Comparison of ENCODE assay signal across 19 cellular contexts in genomic region chr2:206213514-206213845, GRCh38. TPM values are rescaled to one million over a fixed set of nuclear protein-coding genes. Genes with fewer than 3 reads are reported as not detected.
DNase-seq lines count a peak whose midpoint lies in the region; ATAC-seq and TF ChIP-seq lines count a peak whose summit lies in the region.
"Had no signal": no experiment of that assay in that cellular context is flagged by ENCODE, and none has a peak within 500 bp of the region (broad histone marks: within the 10 kb centered on the region; RNA-seq: fewer than 3 reads in every experiment).

No MANE protein-coding gene starts in this region.

- no peaks in the 10 kb centered on the region for H3K9me2 ChIP-seq in GM23338 (ENCODE audit: insufficient read depth)

- H3K36me3 ChIP-seq in GM23338 (ENCODE audit: insufficient read depth) (no peaks in the 10 kb centered on the region), SJSA1 (peaks cover 3% of the 10 kb centered on the region), stomach (no peaks in the 10 kb centered on the region)
- H3K36me3 ChIP-seq: ascending aorta, vagina had no signal

- DNase-seq in GM23338 (ENCODE audit: low spot score), result peak; percentile 40
- no peak for DNase-seq in SJSA1 (ENCODE audit: low read depth in 1 of 2, low spot score in 2 of 2)
- no peak for DNase-seq in fibroblast of mammary gland (ENCODE audit: low read depth)
- no peak for DNase-seq in osteocyte (ENCODE audit: extremely low spot score, unreplicated experiment)
- no peak for DNase-seq in stomach
- no peak for DNase-seq in 8988T
- DNase-seq: CD8-positive, alpha-beta T cell; effector CD4-positive, alpha-beta T cell; naive thymus-derived CD8-positive, alpha-beta T cell; NCI-H2081 treated with DMSO at 0.1 percent for 48 hours; NK-92 treated with Interleukin-12 subunit alpha and Interleukin-12 subunit beta, amount 100 ng/mL, for 24 hours; SIG-M5; stimulated activated naive CD4-positive, alpha-beta T cell had no signal

- H3K27me3 Mint-ChIP-seq in GM23338 (ENCODE audit: insufficient read depth, low read depth, poor library complexity) (no peaks in the 10 kb centered on the region), osteocyte (ENCODE audit: unreplicated experiment) (no peaks in the 10 kb centered on the region)

- peaks cover 54% of the 10 kb centered on the region for H3K4me1 ChIP-seq in GM23338 (ENCODE audit: insufficient read depth)
- H3K4me1 ChIP-seq in SJSA1 (replicated peaks), result peaks cover 25% of the 10 kb centered on the region
- H3K4me1 ChIP-seq in stomach, result peaks cover 0 to 11% (median 5%) of the 10 kb centered on the region in 4 donors
- H3K4me1 ChIP-seq: ascending aorta had no signal

- H3K4me2 ChIP-seq in GM23338, result peak overlapping the region; percentile 41

- no peak for TF ChIP-seq POLR2A in stomach (IDR thresholded peaks at IDR 0.05)

- peaks cover 52% of the 10 kb centered on the region for H3K4me1 Mint-ChIP-seq in GM23338
- H3K4me1 Mint-ChIP-seq in osteocyte (ENCODE audit: unreplicated experiment), result peaks cover 49% of the 10 kb centered on the region

- H4K20me1 ChIP-seq in GM23338 (replicated peaks; ENCODE audit: insufficient read depth), result no peaks in the 10 kb centered on the region

- H3K9me3 ChIP-seq in SJSA1 (replicated peaks), result no peaks in the 10 kb centered on the region
- no peaks in the 10 kb centered on the region for H3K9me3 ChIP-seq in stomach
- H3K9me3 ChIP-seq: ascending aorta, vagina had no signal

- H3K27me3 ChIP-seq in GM23338 (ENCODE audit: insufficient read depth), result no peaks in the 10 kb centered on the region
- H3K27me3 ChIP-seq in SJSA1 (replicated peaks), result no peaks in the 10 kb centered on the region
- peaks cover 0 to 26% (median 0%) of the 10 kb centered on the region in 3 donors for H3K27me3 ChIP-seq in stomach
- H3K27me3 ChIP-seq: ascending aorta, vagina had no signal

- no peak overlapping the region for H2AFZ ChIP-seq in GM23338

- H3K4me3 ChIP-seq in GM23338 (peak overlapping the region; percentile 27), SJSA1 (peak overlapping the region; percentile 40), fibroblast of mammary gland (ENCODE audit: control insufficient read depth, low read depth, low read length) (peak overlapping the region; percentile 57), stomach (no peak overlapping the region)
- H3K4me3 ChIP-seq: ascending aorta had no signal

- H3K27ac ChIP-seq in GM23338 (ENCODE audit: low read depth) (peak overlapping the region; percentile 81), SJSA1 (peak overlapping the region; percentile 91), stomach (no peak overlapping the region)
- H3K27ac ChIP-seq: ascending aorta had no signal

- WGBS in stomach, 5 donors, result 17 to 25% (median 24%) methylated on average over 4 of the region's 4 CpGs

- intact Hi-C loops in stomach (cut with DNase I; ENCODE audit: low total_unique reads), result no loop called here

- H3K4me3 Mint-ChIP-seq in GM23338, result peak overlapping the region; percentile 49
- peak overlapping the region; percentile 84 for H3K4me3 Mint-ChIP-seq in osteocyte (ENCODE audit: unreplicated experiment)
- H3K4me3 Mint-ChIP-seq: CD8-positive, alpha-beta T cell; naive thymus-derived CD8-positive, alpha-beta T cell had no signal

- TF ChIP-seq CTCF in GM23338 (conservative IDR thresholded peaks at IDR 0.05; ENCODE audit: low read depth in 2 of 2) (no peak), fibroblast of mammary gland (conservative IDR thresholded peaks at IDR 0.05; ENCODE audit: control insufficient read depth, insufficient read depth, low read depth, low read length) (no peak), osteocyte (IDR thresholded peaks at IDR 0.05) (no peak), stomach (IDR thresholded peaks at IDR 0.05) (no peak)

- no peaks in the 10 kb centered on the region for H3K36me3 Mint-ChIP-seq in GM23338 (ENCODE audit: low read depth)
- no peaks in the 10 kb centered on the region for H3K36me3 Mint-ChIP-seq in osteocyte (ENCODE audit: unreplicated experiment)
- H3K36me3 Mint-ChIP-seq: CD8-positive, alpha-beta T cell; naive thymus-derived CD8-positive, alpha-beta T cell had no signal

- TF ChIP-seq EP300 in stomach (IDR thresholded peaks at IDR 0.05), result no peak

- H3K27ac Mint-ChIP-seq in GM23338 (peak overlapping the region; percentile 86), osteocyte (ENCODE audit: unreplicated experiment) (peak overlapping the region; percentile 95)
- H3K27ac Mint-ChIP-seq: activated T-helper 2 cell treated with anti-CD3 and anti-CD28 coated beads, Interferon-gamma antibody, Interleukin-2, Interleukin-4, amounts not matched to agents 10 μg/mL and 5 μg/mL and 100 μg/mL, durations not matched to agents 14 hours and 24 hours and 36 hours; CD8-positive, alpha-beta T cell; naive thymus-derived CD8-positive, alpha-beta T cell had no signal

- ATAC-seq in GM23338, result peak; percentile 58
- ATAC-seq in HG03175 (IDR thresholded peaks at IDR 0.05; ENCODE audit: unreplicated experiment), result no peak
- no peak for ATAC-seq in HG03280 (IDR thresholded peaks at IDR 0.05; ENCODE audit: unreplicated experiment)
- ATAC-seq: CD8-positive, alpha-beta T cell; left lobe of liver; naive thymus-derived CD8-positive, alpha-beta T cell had no signal

- no peaks in the 10 kb centered on the region for H3K9me3 Mint-ChIP-seq in GM23338
- H3K9me3 Mint-ChIP-seq in osteocyte (ENCODE audit: unreplicated experiment), result no peaks in the 10 kb centered on the region
- H3K9me3 Mint-ChIP-seq: activated T-helper 2 cell treated with anti-CD3 and anti-CD28 coated beads, Interferon-gamma antibody, Interleukin-2, Interleukin-4, amounts not matched to agents 10 μg/mL and 5 μg/mL and 100 μg/mL, durations not matched to agents 14 hours and 24 hours and 36 hours; CD8-positive, alpha-beta T cell; naive thymus-derived CD8-positive, alpha-beta T cell had no signal

- no peaks in the 10 kb centered on the region for H3K79me2 ChIP-seq in GM23338 (replicated peaks; ENCODE audit: insufficient read depth)

- H3F3A ChIP-seq in GM23338 (replicated peaks; ENCODE audit: low read depth), result no peaks in the 10 kb centered on the region

TF ChIP-seq in GM23338, 12 proteins besides CTCF, POLR2A, EP300 and RAD21 (continues in another document):
- no peak for TF ChIP-seq ETS1 (IDR thresholded peaks at IDR 0.05)
- no peak for TF ChIP-seq STAT1 (IDR thresholded peaks at IDR 0.05; ENCODE audit: unreplicated experiment)
- TF ChIP-seq CREB1 (CRISPR knock-in tag; IDR thresholded peaks at IDR 0.05; ENCODE audit: low read depth), result no peak
- no peak for TF ChIP-seq REST (IDR thresholded peaks at IDR 0.05; ENCODE audit: unreplicated experiment)

RNA-seq across cellular contexts. Expression of gene EEF1B2, which starts 53.8 kb away (rescaled TPM):
- 213 and 305 TPM in 2 replicates for total RNA-seq in GM23338 (2014; rRNA removed; shearing (Covaris generic))
- polyA plus RNA-seq in GM23338 (2016; fragmentation: Nextera tagmentation; extraction: Ambion mirVana) (673 and 709 TPM in 2 replicates), stomach (1,000 to 10,000 TPM in 1 of 3 donors, 100 to 1,000 TPM in 2; 744 to 1,000 (median 790) TPM)
- 474 and 513 TPM in 2 replicates for total RNA-seq in SJSA1 (2014; rRNA removed; shearing (Covaris generic))
- total RNA-seq in osteocyte (425 and 433 TPM in 2 replicates), stomach (100 to 1,000 TPM in 4 of 5 donors, 10 to 100 TPM in 1; 62.6 to 818 (median 284) TPM)

RNA-seq across cellular contexts. Expression of gene NDUFS1, which starts 54.2 kb away (rescaled TPM):
- total RNA-seq in GM23338 (2014; rRNA removed; shearing (Covaris generic)), result 79.8 and 97.9 TPM in 2 replicates
- polyA plus RNA-seq in GM23338 (2016; fragmentation: Nextera tagmentation; extraction: Ambion mirVana) (34.5 and 35.6 TPM in 2 replicates), stomach (10 to 100 TPM; 17.7 to 29.2 (median 25.3) TPM)
- total RNA-seq in SJSA1 (2014; rRNA removed; shearing (Covaris generic)), result 162 and 178 TPM in 2 replicates
- total RNA-seq in osteocyte (90.5 and 97.2 TPM in 2 replicates), stomach (100 to 1,000 TPM in 2 of 5 donors, 10 to 100 TPM in 2, 1 to 10 TPM in 1; 9.8 to 143 (median 96.2) TPM)

Comparison
In these comparisons a context has a peak if more than half of its experiments do, and no peak if none do; other contexts are left out.
1. H3K27ac ChIP-seq: peak in GM23338 (single experiment) and SJSA1 (single experiment); none in stomach (0 of 5).
2. H3K4me3 ChIP-seq: peak in GM23338 (single experiment), SJSA1 (single experiment) and fibroblast of mammary gland (single experiment); none in stomach (0 of 4).